Comparison of ENCODE assay signal across 25 cellular contexts in the genomic region with DNA sequence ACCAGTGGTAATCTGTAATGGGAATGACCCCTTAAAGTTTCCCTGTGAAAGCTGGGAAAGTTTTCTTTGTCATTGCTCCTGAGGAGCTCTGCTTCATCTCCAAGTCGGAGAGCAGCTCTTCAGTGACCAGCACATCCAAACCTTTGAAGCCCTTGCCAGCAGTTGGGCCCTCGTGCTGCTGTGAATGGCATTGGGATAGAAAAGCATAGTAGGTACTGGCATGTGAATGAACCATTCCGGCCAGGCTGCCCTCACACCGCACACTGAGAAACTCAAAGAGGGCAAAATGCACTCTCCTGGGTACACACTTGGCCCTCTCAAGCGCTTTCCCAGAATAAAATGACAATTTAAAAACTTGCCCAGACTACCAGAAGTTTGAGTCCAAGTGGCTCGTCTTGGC.
"Had no signal": no experiment of that assay in that cellular context is flagged by ENCODE, and none has a peak within 500 bp of the region (broad histone marks: within the 10 kb centered on the region; RNA-seq: fewer than 3 reads in every experiment).

No MANE protein-coding gene starts in this region.

- H3K4me3 ChIP-seq: heart left ventricle, left lung, ovary, tibial nerve, uterus had no signal

- H3K9me3 Mint-ChIP-seq: nephron; neural crest cell; stimulated activated memory B cell treated with anti-CD40 and anti-IgM and Interleukin-4, amounts not matched to agents 10 μg/mL and 1 μg/mL and 100 μg/mL, for 72 hours; type B pancreatic cell had no signal

- DNase-seq: heart left ventricle; immature natural killer cell; kidney; left colon; left lung; mesenchymal stem cell; naive thymus-derived CD8-positive, alpha-beta T cell; ovary; retina; right cardiac atrium; small intestine; stimulated activated CD4-positive, alpha-beta T cell treated with anti-CD3 and anti-CD28 coated beads, Interleukin-1b, Interleukin-23, amount 100 ng/mL, for 48 hours; stimulated activated CD4-positive, alpha-beta T cell treated with anti-CD3 and anti-CD28 coated beads, Interleukin-2, amount 100 ng/mL, for 48 hours; stimulated activated CD4-positive, alpha-beta T cell treated with anti-CD3 and anti-CD28 coated beads, Interleukin-4, amount 100 ng/mL, for 4 hours; stimulated activated CD8-positive, alpha-beta memory T cell treated with anti-CD3 and anti-CD28 coated beads, Interleukin-4, amount 100 ng/mL, for 48 hours; stimulated activated naive CD4-positive, alpha-beta T cell treated with Interleukin-2 at 50 U/mL for 16 hours; stimulated activated naive CD8-positive, alpha-beta T cell treated with anti-CD3 and anti-CD28 coated beads, Interleukin-15, amount 100 ng/mL, for 72 hours; uterus had no signal

- H3K36me3 Mint-ChIP-seq: immature natural killer cell; naive thymus-derived CD8-positive, alpha-beta T cell; stimulated activated memory B cell treated with anti-CD40 and anti-IgM and Interleukin-4, amounts not matched to agents 10 μg/mL and 1 μg/mL and 100 μg/mL, for 72 hours; type B pancreatic cell had no signal

- H3K27ac ChIP-seq: heart left ventricle, left lung, ovary, tibial nerve, uterus had no signal

- H3K4me3 Mint-ChIP-seq: immature natural killer cell; naive thymus-derived CD8-positive, alpha-beta T cell; nephron; neural crest cell; stimulated activated memory B cell treated with anti-CD40 and anti-IgM and Interleukin-4, amounts not matched to agents 10 μg/mL and 1 μg/mL and 100 μg/mL, for 72 hours; stimulated activated naive CD8-positive, alpha-beta T cell treated with anti-CD3 and anti-CD28 coated beads, Interleukin-15, amount 100 ng/mL, for 72 hours; type B pancreatic cell had no signal

- H3K27me3 Mint-ChIP-seq: stimulated activated memory B cell treated with anti-CD40 and anti-IgM and Interleukin-4, amounts not matched to agents 10 μg/mL and 1 μg/mL and 100 μg/mL, for 72 hours; stimulated activated naive CD8-positive, alpha-beta T cell treated with anti-CD3 and anti-CD28 coated beads, Interleukin-15, amount 100 ng/mL, for 72 hours had no signal

- H3K4me1 Mint-ChIP-seq: immature natural killer cell; naive thymus-derived CD8-positive, alpha-beta T cell; nephron; neural crest cell; stimulated activated memory B cell treated with anti-CD40 and anti-IgM and Interleukin-4, amounts not matched to agents 10 μg/mL and 1 μg/mL and 100 μg/mL, for 72 hours; stimulated activated naive CD8-positive, alpha-beta T cell treated with anti-CD3 and anti-CD28 coated beads, Interleukin-15, amount 100 ng/mL, for 72 hours had no signal

- ATAC-seq: heart left ventricle; left colon; left lung; naive thymus-derived CD8-positive, alpha-beta T cell; right cardiac atrium; sciatic nerve; stimulated activated memory B cell treated with anti-CD40 and anti-IgM and Interleukin-4, amounts not matched to agents 10 μg/mL and 1 μg/mL and 100 μg/mL, for 72 hours; stimulated activated naive CD8-positive, alpha-beta T cell treated with anti-CD3 and anti-CD28 coated beads, Interleukin-15, amount 100 ng/mL, for 72 hours had no signal

- H3K27ac Mint-ChIP-seq: immature natural killer cell; naive thymus-derived CD8-positive, alpha-beta T cell; nephron; progenitor cell of endocrine pancreas; stimulated activated memory B cell treated with anti-CD40 and anti-IgM and Interleukin-4, amounts not matched to agents 10 μg/mL and 1 μg/mL and 100 μg/mL, for 72 hours; stimulated activated naive CD8-positive, alpha-beta T cell treated with anti-CD3 and anti-CD28 coated beads, Interleukin-15, amount 100 ng/mL, for 72 hours; type B pancreatic cell had no signal

- H3K4me1 ChIP-seq: left lung, tibial nerve, uterus had no signal

- H3K27me3 ChIP-seq: heart left ventricle, left lung, ovary, tibial nerve, uterus had no signal

- H3K36me3 ChIP-seq: heart left ventricle, left lung, ovary, tibial nerve, uterus had no signal
